ENCODE assay signal across 9 cellular contexts in the genomic region with DNA sequence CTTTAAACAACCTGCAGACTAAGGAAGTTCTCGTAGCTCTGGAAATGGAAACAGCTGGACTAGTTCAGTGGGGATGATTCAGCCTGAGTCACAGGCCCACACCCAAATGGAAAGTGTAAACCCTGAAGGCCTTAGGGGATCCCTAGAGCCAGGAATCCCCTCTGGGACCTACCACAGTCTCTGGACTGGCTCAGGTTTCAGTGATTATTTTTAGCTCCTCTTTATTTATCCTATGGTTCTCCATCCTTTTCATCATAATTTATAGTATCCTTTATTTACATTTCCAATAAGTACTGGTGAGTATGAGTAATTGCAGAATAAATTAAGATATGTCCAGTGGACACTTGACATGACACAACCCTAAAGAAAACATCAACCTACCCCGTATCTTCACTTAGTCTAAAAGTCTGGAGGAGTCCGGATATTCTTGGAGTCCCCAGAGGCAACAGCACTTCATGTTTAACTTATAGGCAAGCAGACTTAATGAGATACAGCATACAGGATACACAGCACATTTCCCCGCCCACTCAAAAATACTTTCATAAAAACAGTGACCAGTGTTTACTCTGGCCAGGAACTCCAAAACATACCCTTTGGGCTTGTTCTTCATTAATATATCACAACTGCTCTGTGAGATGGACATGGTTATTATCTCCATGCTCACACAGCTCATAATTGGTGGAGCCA. TPM values are rescaled to one million over a fixed set of nuclear protein-coding genes. Genes with fewer than 3 reads are reported as not detected.
DNase-seq lines count a peak whose midpoint lies in the region; ATAC-seq, FAIRE-seq and TF ChIP-seq lines count a peak whose summit lies in the region.
"Had no signal": no experiment of that assay in that cellular context is flagged by ENCODE, and none has a peak within 500 bp of the region (broad histone marks: within the 10 kb centered on the region; RNA-seq: fewer than 3 reads in every experiment).

No MANE protein-coding gene starts in this region.

- H3K4me1 ChIP-seq in neural progenitor cell (peaks cover 15% of the 10 kb centered on the region), small intestine (ENCODE audit: control insufficient read depth in 2 of 2, insufficient read depth in 1 of 2, low read depth in 1 of 2, low read length in 1 of 2) (no peaks in the 10 kb centered on the region), neuronal stem cell (ENCODE audit: control insufficient read depth in 2 of 2, insufficient read depth in 1 of 2, low read depth in 1 of 2, low read length in 2 of 2) (no peaks in the 10 kb centered on the region)

- H3K9me3 Mint-ChIP-seq in neural progenitor cell, result peaks cover 7% of the 10 kb centered on the region
- H3K9me3 Mint-ChIP-seq: activated T-helper 1 cell treated with anti-CD3 and anti-CD28 coated beads, Interleukin-12 subunit alpha, Interleukin-12 subunit beta, Interleukin-2, Interleukin-4 antibody, amounts not matched to agents 30 ng/mL and 10 ng/mL and 1 ng/mL, durations not matched to agents 14 hours and 24 hours and 36 hours had no signal

- H2BK12ac ChIP-seq in neuronal stem cell (ENCODE audit: low read length), result no peak overlapping the region

- no peaks in the 10 kb centered on the region for H3K9me3 ChIP-seq in neural progenitor cell (ENCODE audit: low read depth)
- no peaks in the 10 kb centered on the region for H3K9me3 ChIP-seq in small intestine (ENCODE audit: control insufficient read depth, low read depth)
- H3K9me3 ChIP-seq in neuronal stem cell (replicated peaks in 1 of 2; ENCODE audit: control insufficient read depth in 2 of 2, insufficient read depth in 1 of 2, low read depth in 1 of 2, low read length in 2 of 2), result no peaks in the 10 kb centered on the region

- no peak overlapping the region for H2AK5ac ChIP-seq in neuronal stem cell (ENCODE audit: low read depth, low read length)

- H3K4me2 ChIP-seq in neural progenitor cell, result no peak overlapping the region
- H3K4me2 ChIP-seq in neuronal stem cell (ENCODE audit: insufficient read depth, low read length, poor library complexity, severe bottlenecking), result no peak overlapping the region

- ATAC-seq in HG02852 (IDR thresholded peaks at IDR 0.05; ENCODE audit: unreplicated experiment), result no peak

- H2BK5ac ChIP-seq in neuronal stem cell (ENCODE audit: low read length), result no peak overlapping the region

- H4K20me1 ChIP-seq in neural progenitor cell (ENCODE audit: low read depth), result no peaks in the 10 kb centered on the region

- H3K4ac ChIP-seq in neuronal stem cell (ENCODE audit: low read length), result no peak overlapping the region

- in situ Hi-C loops in brain microvascular endothelial cell (cut with HindIII; ENCODE audit: low pct_ligation_motif_present, low sequenced_read_pairs), result no loop called here

- no peak overlapping the region for H3K23ac ChIP-seq in neuronal stem cell (ENCODE audit: low read depth, low read length, poor library complexity)

- H3K36me3 Mint-ChIP-seq in neural progenitor cell, result peaks cover 2% of the 10 kb centered on the region

- no peak overlapping the region for H2BK120ac ChIP-seq in neuronal stem cell (ENCODE audit: low read depth, low read length)

- peaks cover 3% of the 10 kb centered on the region for H3K4me1 Mint-ChIP-seq in neural progenitor cell

- H3F3A ChIP-seq in neural progenitor cell (ENCODE audit: low read depth), result peaks cover 16% of the 10 kb centered on the region

- no peaks in the 10 kb centered on the region for H3K79me1 ChIP-seq in neuronal stem cell (ENCODE audit: low read depth, low read length)

- no peak overlapping the region for H3K9ac ChIP-seq in neural progenitor cell
- H3K9ac ChIP-seq in neuronal stem cell (ENCODE audit: low read depth, low read length, poor library complexity), result no peak overlapping the region

- no peak for FAIRE-seq in small intestine (lab: Jason Lieb, UNC)

- H4K91ac ChIP-seq in neuronal stem cell (ENCODE audit: low read depth, low read length, poor library complexity), result no peak overlapping the region

- H3K36me3 ChIP-seq in brain microvascular endothelial cell (replicated peaks) (no peaks in the 10 kb centered on the region), neural progenitor cell (no peaks in the 10 kb centered on the region), small intestine (ENCODE audit: control insufficient read depth in 2 of 2, insufficient read depth in 2 of 2, low read length in 2 of 2) (no peaks in the 10 kb centered on the region), neuronal stem cell (replicated peaks in 1 of 2; ENCODE audit: control insufficient read depth in 2 of 2, insufficient read depth in 2 of 2, low read length in 2 of 2) (no peaks in the 10 kb centered on the region)

- 50 to 70% (median 62%) methylated on average over 4 of the region's 4 CpGs for WGBS in small intestine, 3 donors
- WGBS in neuronal stem cell (ENCODE audit: extremely low coverage in 2 of 2, insufficient read length in 2 of 2, insufficient replicate concordance in 1 of 2), 2 donors, result no CpG with 5 or more reads among the region's 4 CpGs

- no peak overlapping the region for H3K14ac ChIP-seq in neuronal stem cell (ENCODE audit: low read length)

- H3K27ac ChIP-seq in brain microvascular endothelial cell (no peak overlapping the region), neural progenitor cell (no peak overlapping the region), small intestine (ENCODE audit: low read depth in 1 of 2, low read length in 1 of 2) (no peak overlapping the region), neuronal stem cell (replicated peaks; ENCODE audit: low read length) (no peak overlapping the region)

- H4K8ac ChIP-seq in neuronal stem cell (ENCODE audit: low read depth, low read length), result no peak overlapping the region

- H3K4me3 ChIP-seq in brain microvascular endothelial cell (ENCODE audit: low read depth, low read length) (no peak overlapping the region), neural progenitor cell (no peak overlapping the region), small intestine (ENCODE audit: low read depth in 1 of 2, low read length in 2 of 2) (no peak overlapping the region), neuronal stem cell (ENCODE audit: low read length in 2 of 2) (no peak overlapping the region)

- peaks cover 4% of the 10 kb centered on the region for H3K27me3 Mint-ChIP-seq in neural progenitor cell (ENCODE audit: insufficient read depth, low read depth)

- TF ChIP-seq CTCF in brain microvascular endothelial cell (IDR thresholded peaks at IDR 0.05; ENCODE audit: low read depth, low read length, missing control alignments) (no peak), neural progenitor cell (IDR thresholded peaks at IDR 0.05) (no peak)

- H3K79me2 ChIP-seq in neural progenitor cell (ENCODE audit: low read depth), result no peaks in the 10 kb centered on the region

- H3K18ac ChIP-seq in neuronal stem cell (ENCODE audit: low read length), result no peak overlapping the region

- H3K4me3 Mint-ChIP-seq in neural progenitor cell, result no peak overlapping the region
- H3K4me3 Mint-ChIP-seq: activated T-helper 1 cell treated with anti-CD3 and anti-CD28 coated beads, Interleukin-12 subunit alpha, Interleukin-12 subunit beta, Interleukin-2, Interleukin-4 antibody, amounts not matched to agents 30 ng/mL and 10 ng/mL and 1 ng/mL, durations not matched to agents 14 hours and 24 hours and 36 hours had no signal

- H2BK15ac ChIP-seq in neuronal stem cell (ENCODE audit: low read length), result no peak overlapping the region

- no peak overlapping the region for H3K27ac Mint-ChIP-seq in neural progenitor cell
- H3K27ac Mint-ChIP-seq: activated T-helper 1 cell treated with anti-CD3 and anti-CD28 coated beads, Interleukin-12 subunit alpha, Interleukin-12 subunit beta, Interleukin-2, Interleukin-4 antibody, amounts not matched to agents 30 ng/mL and 10 ng/mL and 1 ng/mL, durations not matched to agents 14 hours and 24 hours and 36 hours had no signal

- DNase-seq in EH (ENCODE audit: low read depth), result peak; percentile 78
- peak; percentile 26 for DNase-seq in NCI-H1436 treated with DMSO at 0.1 percent for 48 hours (lab: John Stamatoyannopoulos, UW)
- peak; percentile 97 for DNase-seq in brain microvascular endothelial cell
- DNase-seq in neural progenitor cell (ENCODE audit: low spot score), result no peak
- no peak for DNase-seq in small intestine
- DNase-seq in stimulated activated naive CD4-positive, alpha-beta T cell (lab: John Stamatoyannopoulos, UW), result no peak
- DNase-seq in neuronal stem cell (ENCODE audit: low spot score), result no peak

- peak overlapping the region; percentile 51 for H2AFZ ChIP-seq in neural progenitor cell (replicated peaks)
- no peak overlapping the region for H2AFZ ChIP-seq in neuronal stem cell (ENCODE audit: low read length)

- H3K27me3 ChIP-seq in brain microvascular endothelial cell (replicated peaks) (no peaks in the 10 kb centered on the region), neural progenitor cell (no peaks in the 10 kb centered on the region), small intestine (ENCODE audit: control insufficient read depth in 2 of 2, insufficient read depth in 2 of 2, low read length in 2 of 2) (no peaks in the 10 kb centered on the region), neuronal stem cell (ENCODE audit: control insufficient read depth in 3 of 3, insufficient read depth in 3 of 3, low read depth in 1 of 3, low read length in 3 of 3) (no peaks in the 10 kb centered on the region)

RNA-seq across cellular contexts. Expression of a gene that starts 28.4 kb away (rescaled TPM):
- 2.0 and 5.5 TPM in 2 replicates for total RNA-seq in neural progenitor cell (ENCODE audit: low replicate concordance)
- polyA plus RNA-seq in small intestine, result 1 to 10 TPM in 1 of 3 donors, under 1 TPM in 1, not detected in 1; under 0.01 to 1.2 TPM
- polyA plus RNA-seq in neuronal stem cell (2013, experiment 1 of 2), result 0.03 TPM
- 0.07 TPM for polyA plus RNA-seq in neuronal stem cell (2013, experiment 2 of 2)
- total RNA-seq: activated T-helper 1 cell treated with anti-CD3 and anti-CD28 coated beads, Interleukin-12 subunit alpha, Interleukin-12 subunit beta, Interleukin-2, Interleukin-4 antibody, amounts not matched to agents 30 ng/mL and 10 ng/mL and 1 ng/mL, durations not matched to agents 14 hours and 24 hours and 36 hours had no signal

Comparison
In these comparisons a context has a peak if more than half of its experiments do, and no peak if none do; other contexts are left out.
1. DNase-seq: peak in EH (single experiment), NCI-H1436 treated with DMSO at 0.1 percent for 48 hours (single experiment) and brain microvascular endothelial cell (single experiment); none in neural progenitor cell (single experiment), small intestine (single experiment), stimulated activated naive CD4-positive, alpha-beta T cell (0 of 6) and neuronal stem cell (single experiment).